ENCODE assay signal across 10 cellular contexts in genomic region chr1:15578921-15579682, GRCh38. TPM values are rescaled to one million over a fixed set of nuclear protein-coding genes. Genes with fewer than 3 reads are reported as not detected.
DNase-seq lines count a peak whose midpoint lies in the region; ATAC-seq and TF ChIP-seq lines count a peak whose summit lies in the region.
"Had no signal": no experiment of that assay in that cellular context is flagged by ENCODE, and none has a peak within 500 bp of the region (broad histone marks: within the 10 kb centered on the region; RNA-seq: fewer than 3 reads in every experiment).

No MANE protein-coding gene starts in this region.

- H3K27me3 ChIP-seq in esophagus squamous epithelium (peaks cover 0 to 16% (median 0%) of the 10 kb centered on the region in 4 donors), thyroid gland (no peaks in the 10 kb centered on the region)

- H3K36me3 ChIP-seq in esophagus squamous epithelium: peaks cover 0 to 4% (median 0%) of the 10 kb centered on the region in 3 donors
- no peaks in the 10 kb centered on the region for H3K36me3 ChIP-seq in thyroid gland

- DNase-seq in activated gamma-delta T cell treated with Interleukin-2 at 50 U/mL for 16 hours (peak; percentile 47), activated gamma-delta T cell (lab: John Stamatoyannopoulos, UW) (no peak), esophagus squamous epithelium (lab: John Stamatoyannopoulos, UW) (peak; percentile 7), thyroid gland (peak; percentile 9 to 26), NCI-H2227 (lab: John Stamatoyannopoulos, UW; ENCODE audit: unreplicated experiment) (no peak), NCI-H1417 (lab: John Stamatoyannopoulos, UW) (no peak)
- DNase-seq in activated CD4-positive, alpha-beta T cell treated with anti-CD3 and anti-CD28 coated beads, Interleukin-2, amount 50 U/mL, for 1 hour: peak; percentile 25
- DNase-seq: NK-92 treated with Interleukin-12 subunit alpha and Interleukin-12 subunit beta, amount 100 ng/mL, for 24 hours had no signal

- no peak for ATAC-seq in HG02938 (IDR thresholded peaks at IDR 0.05; ENCODE audit: unreplicated experiment)
- ATAC-seq: A549 had no signal

- no peak overlapping the region for H3K4me3 ChIP-seq in esophagus squamous epithelium
- H3K4me3 ChIP-seq in thyroid gland (replicated peaks in 1 of 3): no peak overlapping the region
- H3K4me3 ChIP-seq: A549 had no signal

- TF ChIP-seq CTCF in esophagus squamous epithelium (IDR thresholded peaks at IDR 0.05): no peak
- no peak for TF ChIP-seq CTCF in thyroid gland (IDR thresholded peaks at IDR 0.05)

- H3K27ac ChIP-seq in esophagus squamous epithelium: peak overlapping the region; percentile 45 to 67 (median 62)
- H3K27ac ChIP-seq in thyroid gland: peak overlapping the region; percentile 55 to 74 (median 71)
- H3K27ac ChIP-seq: A549 had no signal

- no peaks in the 10 kb centered on the region for H3K9me3 ChIP-seq in esophagus squamous epithelium
- no peaks in the 10 kb centered on the region for H3K9me3 ChIP-seq in thyroid gland
- H3K9me3 ChIP-seq: A549 had no signal

- 39 to 71% methylated on average over 4 to 15 of the region's 16 CpGs for WGBS in esophagus squamous epithelium, 2 donors
- WGBS in thyroid gland, 2 donors: 68 to 72% methylated on average over 11 to 14 of the region's 16 CpGs

- peaks cover 7 to 25% (median 9%) of the 10 kb centered on the region in 3 donors for H3K4me1 ChIP-seq in esophagus squamous epithelium
- peaks cover 13 to 21% of the 10 kb centered on the region in 2 donors for H3K4me1 ChIP-seq in thyroid gland

- intact Hi-C loops in esophagus squamous epithelium (cut with DNase I): no loop called here
- intact Hi-C loops in thyroid gland (cut with DNase I): no loop called here

- TF ChIP-seq POLR2A in esophagus squamous epithelium (IDR thresholded peaks at IDR 0.05) (no peak), thyroid gland (IDR thresholded peaks at IDR 0.05) (no peak)

RNA-seq across cellular contexts. Expression of gene AGMAT, which starts 5.7 kb away (rescaled TPM):
- total RNA-seq in esophagus squamous epithelium (1 to 10 TPM in 1 of 4 donors, under 1 TPM in 3; 0.27 to 1.7 (median 0.59) TPM), thyroid gland (1 to 10 TPM in 1 of 4 donors, under 1 TPM in 2, not detected in 1; 0.13 to 1.6 (median 0.49) TPM)

RNA-seq across cellular contexts. Expression of gene DDI2, which starts 38.2 kb away (rescaled TPM):
- total RNA-seq in esophagus squamous epithelium (10 to 100 TPM; 20.6 to 62.9 (median 48.3) TPM), thyroid gland (10 to 100 TPM; 21.9 to 79.0 (median 38.6) TPM)

RNA-seq across cellular contexts. Expression of gene DNAJC16, which starts 52.5 kb away (rescaled TPM):
- total RNA-seq in esophagus squamous epithelium: 10 to 100 TPM in 3 of 4 donors, 1 to 10 TPM in 1; 10.0 to 20.9 (median 14.2) TPM
- 10 to 100 TPM; 24.3 to 46.8 (median 29.7) TPM for total RNA-seq in thyroid gland

RNA-seq across cellular contexts. Expression of gene CASP9, which starts 55.1 kb away (rescaled TPM):
- 10 to 100 TPM in 3 of 4 donors, 1 to 10 TPM in 1; 8.8 to 22.6 (median 15.5) TPM for total RNA-seq in esophagus squamous epithelium
- total RNA-seq in thyroid gland: 10 to 100 TPM; 16.9 to 29.8 (median 20.6) TPM

Comparison
In these comparisons a context has a peak if more than half of its experiments do, and no peak if none do; other contexts are left out.
1. DNase-seq: peak in activated gamma-delta T cell treated with Interleukin-2 at 50 U/mL for 16 hours (single experiment), activated CD4-positive, alpha-beta T cell treated with anti-CD3 and anti-CD28 coated beads, Interleukin-2, amount 50 U/mL, for 1 hour (single experiment), esophagus squamous epithelium (single experiment) and thyroid gland (2 of 2); none in activated gamma-delta T cell (single experiment), NCI-H2227 (single experiment) and NCI-H1417 (0 of 3).